ENCODE assay signal across 8 cellular contexts in the genomic region with DNA sequence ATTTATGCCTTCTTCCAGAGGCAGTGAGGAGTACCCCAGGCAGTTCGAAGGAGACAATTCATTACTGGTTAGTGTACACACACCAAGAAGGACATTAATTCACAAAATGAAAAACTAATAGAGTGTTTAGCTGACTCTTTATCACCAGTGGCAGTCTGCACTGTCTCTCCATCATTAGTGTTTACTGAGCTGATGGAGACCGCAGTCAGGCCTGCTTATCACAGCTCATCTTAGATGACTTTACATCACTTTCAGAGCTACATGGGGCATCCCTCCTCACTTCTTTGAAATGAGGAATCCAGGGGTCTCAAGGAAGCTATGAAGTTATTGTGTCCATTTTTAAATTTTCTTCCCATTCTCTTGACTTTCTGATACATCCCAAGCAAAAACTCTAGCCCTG.
"Had no signal": no experiment of that assay in that cellular context is flagged by ENCODE, and none has a peak within 500 bp of the region (broad histone marks: within the 10 kb centered on the region; RNA-seq: fewer than 3 reads in every experiment).

No MANE protein-coding gene starts in this region.

- H3K9ac ChIP-seq: KMS-11 had no signal

- ATAC-seq: HepG2, K562 had no signal

- FAIRE-seq: HepG2, HTR-8/SVneo, K562 had no signal

- H3K4me3 ChIP-seq: K562 had no signal

- H3K27ac ChIP-seq: HL-60, KMS-11 had no signal

- DNase-seq: IMR-90, KBM-7, KG1 had no signal

- H3K4me2 ChIP-seq: KMS-11 had no signal
